Comparison of ENCODE assay signal across 24 cellular contexts in the genomic region with DNA sequence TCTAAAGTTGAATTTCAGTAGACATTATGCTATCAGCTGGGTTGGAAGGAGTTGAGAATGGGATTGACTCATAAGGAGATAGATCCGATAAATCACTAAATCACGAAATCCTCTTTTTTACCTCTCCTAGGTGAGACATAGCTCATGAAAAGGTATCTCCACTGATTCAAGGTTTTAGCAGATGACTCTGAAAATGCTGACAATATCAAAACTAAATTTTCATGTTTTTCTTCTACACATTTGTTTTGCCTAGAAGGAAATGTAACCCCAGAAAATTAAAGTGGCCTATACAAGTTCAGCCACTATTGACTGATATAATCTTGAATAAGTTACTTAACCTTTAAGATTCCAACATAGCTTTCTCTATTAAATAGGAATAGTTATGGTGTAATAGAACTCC.
"Had no signal": no experiment of that assay in that cellular context is flagged by ENCODE, and none has a peak within 500 bp of the region (broad histone marks: within the 10 kb centered on the region; RNA-seq: fewer than 3 reads in every experiment).

No MANE protein-coding gene starts in this region.

- H3K4me3 ChIP-seq: MG63 had no signal

- H3K9me3 ChIP-seq: MG63 had no signal

- H3K36me3 ChIP-seq: MG63 had no signal

- H3K27me3 ChIP-seq: MG63 had no signal

- DNase-seq: MG63, MM.1S, MV-4-11, NCI-H1048, NCI-H1417 treated with DMSO at 0.1 percent for 48 hours, NCI-H1436 treated with DMSO at 0.1 percent for 48 hours, NCI-H146, NCI-H1694, NCI-H1694 treated with DMSO at 0.1 percent for 48 hours, NCI-H187, NCI-H187 treated with DMSO at 0.1 percent for 48 hours, NCI-H1930, NCI-H2029, NCI-H2081 treated with DMSO at 0.1 percent for 48 hours, NCI-H2107, NCI-H2171, NCI-H2171 treated with DMSO at 0.1 percent for 48 hours, NCI-H2227 treated with DMSO at 0.1 percent for 48 hours, NCI-H226, NCI-H446, NCI-H446 treated with DMSO at 0.1 percent for 48 hours, NCI-H510A, NCI-H524, NCI-H524 treated with DMSO at 0.1 percent for 48 hours had no signal
